In the genomic region with DNA sequence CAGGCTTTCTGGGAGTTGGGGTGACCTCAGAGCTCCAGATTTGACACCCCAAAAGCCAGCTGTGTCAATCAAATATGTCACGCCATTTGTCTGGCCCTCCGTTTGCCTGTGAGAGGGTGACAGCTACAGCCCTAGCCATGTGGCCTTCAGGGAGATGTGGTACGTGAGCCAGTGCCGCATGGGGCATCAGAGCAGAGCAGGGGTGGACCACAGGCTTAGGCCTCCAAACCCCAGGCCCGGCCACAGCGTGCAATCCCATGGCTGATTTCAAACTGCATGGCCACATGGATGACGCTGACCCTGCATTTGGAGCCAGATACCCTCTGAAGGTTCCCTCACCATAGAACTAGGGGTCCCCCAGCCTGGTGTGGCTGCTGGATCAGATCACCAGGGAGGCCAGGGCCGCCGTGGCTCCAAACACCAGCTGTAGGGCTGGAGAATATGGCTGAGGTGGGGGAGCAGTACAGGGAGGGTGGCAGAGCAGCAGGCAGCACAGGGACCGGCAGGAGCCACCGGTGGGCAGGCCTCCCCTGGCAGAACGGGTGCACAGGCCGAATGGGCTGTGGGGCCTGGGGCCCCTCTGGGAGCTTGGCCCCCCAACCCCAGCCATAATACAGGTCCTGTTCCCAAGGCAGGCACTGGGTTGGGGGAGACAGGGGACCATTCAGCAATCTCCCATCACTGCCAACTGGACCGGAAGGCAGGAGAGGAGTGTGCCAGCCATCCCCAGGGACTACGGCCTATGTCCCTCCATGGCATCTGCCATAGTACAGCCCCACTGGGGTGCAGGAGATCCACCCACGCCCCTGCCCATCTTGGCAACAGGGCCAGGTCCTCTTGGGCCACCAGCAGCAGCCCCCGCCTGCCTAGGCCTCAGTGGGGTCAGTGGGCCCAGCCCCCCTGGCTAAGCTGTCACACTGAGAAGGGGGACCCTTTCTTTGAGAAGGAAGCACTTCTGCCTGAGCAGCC, we compare ENCODE assay signal across 10 cellular contexts. TPM values are rescaled to one million over a fixed set of nuclear protein-coding genes. Genes with fewer than 3 reads are reported as not detected.
A peak's percentile ranks its signal among the peaks of the same experiment; 100 is the strongest.
DNase-seq lines count a peak whose midpoint lies in the region; ATAC-seq, FAIRE-seq and TF ChIP-seq lines count a peak whose summit lies in the region.
"Had no signal": no experiment of that assay in that cellular context is flagged by ENCODE, and none has a peak within 500 bp of the region (broad histone marks: within the 10 kb centered on the region; RNA-seq: fewer than 3 reads in every experiment).

No MANE protein-coding gene starts in this region.

- H3K9me3 ChIP-seq in iPS-18a (ENCODE audit: control insufficient read depth, low read depth, low read length) = no peaks in the 10 kb centered on the region
- no peaks in the 10 kb centered on the region for H3K9me3 ChIP-seq in left lung
- H3K9me3 ChIP-seq in upper lobe of right lung = no peaks in the 10 kb centered on the region

- CTCF ChIA-PET in AG04449 (lab: Yijun Ruan, JAX) = interaction anchor here (0.8 to 21.0 kb wide), 14 partner anchors 10 to 307 kb away, joined by 3 to 364 read pairs (median 6); partner anchors contain the start of genes ABCA2, ENTPD2, FUT7 and MAN1B1
- CTCF ChIA-PET in activated CD4-positive, alpha-beta memory T cell treated with anti-CD3 and anti-CD28 coated beads, Interleukin-2, amount 10 ng/mL, durations not matched to agents 7 days and 5 days (lab: Charles Lee) = interaction anchor here (0.8 to 8.8 kb wide), 34 partner anchors 8 to 483 kb away, joined by 3 to 105 read pairs (median 6); partner anchors contain the start of genes ABCA2, CLIC3, FUT7 and MAN1B1

- POLR2A ChIA-PET in AG04449 (lab: Yijun Ruan, JAX) = interaction anchor here (1.1 to 1.5 kb wide), 2 partner anchors 8 to 14 kb away, joined by 3 read pairs; no protein-coding TSS in a partner anchor
- POLR2A ChIA-PET in activated CD4-positive, alpha-beta memory T cell treated with anti-CD3 and anti-CD28 coated beads, Interleukin-2, amount 10 ng/mL, durations not matched to agents 7 days and 5 days (lab: Charles Lee) = interaction anchor here (0.6 to 5.5 kb wide), 18 partner anchors 8 to 186 kb away, joined by 3 to 87 read pairs (median 5); partner anchors contain the start of genes ABCA2, ANAPC2, CLIC3 and MAN1B1

- intact Hi-C loops in left lung (cut with DNase I) = loop anchor here in 1 of 2 donors (10.0 kb wide), 1 partner anchor 284 kb away; no protein-coding TSS in a partner anchor
- intact Hi-C loops in upper lobe of right lung (cut with DNase I) = no loop called here

- no peak for DNase-seq in AG04449 (ENCODE audit: low read depth, low spot score)
- no peak for DNase-seq in GM12892 (ENCODE audit: insufficient read length)
- DNase-seq in activated CD4-positive, alpha-beta memory T cell treated with anti-CD3 and anti-CD28 coated beads, Interleukin-2, amount 10 ng/mL, durations not matched to agents 7 days and 5 days = no peak
- no peak for DNase-seq in left lung
- DNase-seq in DMS 273 treated with DMSO at 0.1 percent for 48 hours (lab: John Stamatoyannopoulos, UW) = no peak
- DNase-seq in upper lobe of right lung = no peak
- DNase-seq: T-cell had no signal

- no peak for TF ChIP-seq CTCF in AG04449 (IDR thresholded peaks at IDR 0.05; ENCODE audit: insufficient read depth, low read length, missing control alignments)
- TF ChIP-seq CTCF in left lung (IDR thresholded peaks at IDR 0.05) = no peak
- TF ChIP-seq CTCF in upper lobe of right lung (IDR thresholded peaks at IDR 0.05) = no peak

- H3K4me3 Mint-ChIP-seq in activated CD4-positive, alpha-beta memory T cell treated with anti-CD3 and anti-CD28 coated beads, Interleukin-2, amount 10 ng/mL, durations not matched to agents 7 days and 5 days = peak overlapping the region; percentile 67

- peak; percentile 38 for FAIRE-seq in GM12892 (lab: Jason Lieb, UNC)

- H3K36me3 ChIP-seq in iPS-18a (ENCODE audit: control insufficient read depth, low read depth, low read length) (no peaks in the 10 kb centered on the region), left lung (no peaks in the 10 kb centered on the region), upper lobe of right lung (no peaks in the 10 kb centered on the region)

- H3K9ac ChIP-seq in iPS-18a (ENCODE audit: low read length) = no peak overlapping the region

- no peaks in the 10 kb centered on the region for H3K9me3 Mint-ChIP-seq in activated CD4-positive, alpha-beta memory T cell treated with anti-CD3 and anti-CD28 coated beads, Interleukin-2, amount 10 ng/mL, durations not matched to agents 7 days and 5 days
- H3K9me3 Mint-ChIP-seq: T-cell had no signal

- peaks cover 40% of the 10 kb centered on the region for H3K4me1 Mint-ChIP-seq in activated CD4-positive, alpha-beta memory T cell treated with anti-CD3 and anti-CD28 coated beads, Interleukin-2, amount 10 ng/mL, durations not matched to agents 7 days and 5 days

- no peak for TF ChIP-seq POLR2A in GM12892 (IDR thresholded peaks at IDR 0.05; ENCODE audit: low read depth, low read length)

- H3K27me3 Mint-ChIP-seq in activated CD4-positive, alpha-beta memory T cell treated with anti-CD3 and anti-CD28 coated beads, Interleukin-2, amount 10 ng/mL, durations not matched to agents 7 days and 5 days = no peaks in the 10 kb centered on the region

- ATAC-seq in left lung (no peak), GM21528 (IDR thresholded peaks at IDR 0.05; ENCODE audit: low FRiP score, unreplicated experiment) (no peak), upper lobe of right lung (no peak)

- peaks cover 15% of the 10 kb centered on the region for H3K27me3 ChIP-seq in iPS-18a (ENCODE audit: control insufficient read depth, insufficient read depth, low read length)
- peaks cover 0 to 21% of the 10 kb centered on the region in 2 donors for H3K27me3 ChIP-seq in left lung
- H3K27me3 ChIP-seq in upper lobe of right lung = peaks cover 9% of the 10 kb centered on the region

- peaks cover 10% of the 10 kb centered on the region for H3K36me3 Mint-ChIP-seq in activated CD4-positive, alpha-beta memory T cell treated with anti-CD3 and anti-CD28 coated beads, Interleukin-2, amount 10 ng/mL, durations not matched to agents 7 days and 5 days (ENCODE audit: low read depth)
- H3K36me3 Mint-ChIP-seq: T-cell had no signal

- peak overlapping the region; percentile 40 for H3K4me3 ChIP-seq in AG04449 (ENCODE audit: low read depth, low read length)
- H3K4me3 ChIP-seq in iPS-18a (ENCODE audit: low read length) = peak overlapping the region; percentile 53
- H3K4me3 ChIP-seq in left lung = peak overlapping the region in 1 of 2 donors; percentile 41
- no peak overlapping the region for H3K4me3 ChIP-seq in upper lobe of right lung

- H3K4me1 ChIP-seq in iPS-18a (ENCODE audit: control insufficient read depth, low read depth, low read length) (no peaks in the 10 kb centered on the region), left lung (peaks cover 11 to 35% of the 10 kb centered on the region in 2 donors), upper lobe of right lung (peaks cover 7% of the 10 kb centered on the region)

- H3K27ac ChIP-seq in iPS-18a (ENCODE audit: low read length) (no peak overlapping the region), left lung (no peak overlapping the region), upper lobe of right lung (no peak overlapping the region)

- no peak overlapping the region for H3K27ac Mint-ChIP-seq in activated CD4-positive, alpha-beta memory T cell treated with anti-CD3 and anti-CD28 coated beads, Interleukin-2, amount 10 ng/mL, durations not matched to agents 7 days and 5 days

RNA-seq across cellular contexts. Expression of gene SAPCD2, which starts 1.5 kb away (rescaled TPM):
- polyA plus RNA-seq in GM12892 (2012; ENCODE audit: missing spikeins) = 2.5 TPM
- 10 to 100 TPM; 26.8 to 27.0 TPM for total RNA-seq in activated CD4-positive, alpha-beta memory T cell treated with anti-CD3 and anti-CD28 coated beads, Interleukin-2, amount 10 ng/mL, durations not matched to agents 7 days and 5 days
- total RNA-seq in left lung = 1 to 10 TPM; 2.7 to 4.6 TPM
- 0.84 TPM for total RNA-seq in upper lobe of right lung

RNA-seq across cellular contexts. Expression of gene UAP1L1, which starts 8.5 kb away (rescaled TPM):
- polyA plus RNA-seq in GM12892 (2012; ENCODE audit: missing spikeins) = 15.9 TPM
- total RNA-seq in activated CD4-positive, alpha-beta memory T cell treated with anti-CD3 and anti-CD28 coated beads, Interleukin-2, amount 10 ng/mL, durations not matched to agents 7 days and 5 days = 10 to 100 TPM; 20.2 to 21.9 TPM
- total RNA-seq in left lung (10 to 100 TPM; 28.1 to 43.1 TPM), upper lobe of right lung (30.7 TPM)

RNA-seq across cellular contexts. Expression of gene ENTPD2, which starts 15.0 kb away (rescaled TPM):
- 1.6 TPM for polyA plus RNA-seq in GM12892 (2012; ENCODE audit: missing spikeins)
- total RNA-seq in activated CD4-positive, alpha-beta memory T cell treated with anti-CD3 and anti-CD28 coated beads, Interleukin-2, amount 10 ng/mL, durations not matched to agents 7 days and 5 days = under 1 TPM; 0.15 to 0.40 TPM
- under 1 TPM; 0.71 to 0.87 TPM for total RNA-seq in left lung
- 0.41 TPM for total RNA-seq in upper lobe of right lung
- total RNA-seq: G401 had no signal

RNA-seq across cellular contexts. Expression of gene MAN1B1, which starts 18.0 kb away (rescaled TPM):
- 23.2 TPM for polyA plus RNA-seq in GM12892 (2012; ENCODE audit: missing spikeins)
- total RNA-seq in activated CD4-positive, alpha-beta memory T cell treated with anti-CD3 and anti-CD28 coated beads, Interleukin-2, amount 10 ng/mL, durations not matched to agents 7 days and 5 days = 10 to 100 TPM; 51.4 to 51.9 TPM
- 10 to 100 TPM; 51.5 to 54.9 TPM for total RNA-seq in left lung
- total RNA-seq in upper lobe of right lung = 39.4 TPM

RNA-seq across cellular contexts. Expression of gene NPDC1, which starts 22.8 kb away (rescaled TPM):
- 0.19 TPM for polyA plus RNA-seq in GM12892 (2012; ENCODE audit: missing spikeins)
- 10 to 100 TPM; 82.8 to 89.2 TPM for total RNA-seq in activated CD4-positive, alpha-beta memory T cell treated with anti-CD3 and anti-CD28 coated beads, Interleukin-2, amount 10 ng/mL, durations not matched to agents 7 days and 5 days
- 100 to 1,000 TPM; 104 to 105 TPM for total RNA-seq in left lung
- 152 TPM for total RNA-seq in upper lobe of right lung

Comparison
In these comparisons a context has a peak if more than half of its experiments do, and no peak if none do; other contexts are left out.
1. RNA of gene SAPCD2, which starts 1.5 kb away (total RNA-seq): 26.8 to 27.0 TPM in activated CD4-positive, alpha-beta memory T cell treated with anti-CD3 and anti-CD28 coated beads, Interleukin-2, amount 10 ng/mL, durations not matched to agents 7 days and 5 days; 2.7 to 4.6 TPM in left lung and 0.84 TPM in upper lobe of right lung (single experiment); every median in the first group is over 4 times any median in the second.